ENCODE assay signal across 8 cellular contexts in genomic region chr1:115641762-115642167, GRCh38. TPM values are rescaled to one million over a fixed set of nuclear protein-coding genes. Genes with fewer than 3 reads are reported as not detected.
A peak's percentile ranks its signal among the peaks of the same experiment; 100 is the strongest.
DNase-seq lines count a peak whose midpoint lies in the region; ATAC-seq and TF ChIP-seq lines count a peak whose summit lies in the region.

Gene VANGL1, plus strand, starts transcription at chr1:115641970. Its CDS starts 9,444 bp downstream, at chr1:115651414.

- 0 out of 2 replicates have a peak, but pooled peaks cover 5% of the 10 kb centered on the region for H3K9me3 ChIP-seq in HUES48 (ENCODE audit: control insufficient read depth, insufficient read depth, low read length)
- no peaks in the 10 kb centered on the region for H3K9me3 ChIP-seq in RWPE2 (ENCODE audit: severe bottlenecking)
- H3K9me3 ChIP-seq in skeletal muscle tissue (ENCODE audit: control insufficient read depth in 3 of 3, low read length in 3 of 3) = no peaks in the 10 kb centered on the region

- peak; percentile 71 for DNase-seq in DMS53 (lab: John Stamatoyannopoulos, UW)
- no peak for DNase-seq in DMS53 treated with DMSO at 0.1 percent for 48 hours (lab: John Stamatoyannopoulos, UW; ENCODE audit: unreplicated experiment)
- no peak for DNase-seq in RWPE2 (ENCODE audit: low spot score)
- peak; percentile 63 for DNase-seq in astrocyte of the spinal cord (ENCODE audit: low read depth, low spot score)

- peak within 1 kb of the TSS; percentile 70 for H3K9ac ChIP-seq in HUES48 (ENCODE audit: low read depth, low read length)
- peak within 1 kb of the TSS; percentile 43 to 82 (median 51) for H3K9ac ChIP-seq in skeletal muscle tissue (ENCODE audit: low read depth in 1 of 3, low read length in 3 of 3)

- TF ChIP-seq CTCF in RWPE2 (IDR thresholded peaks at IDR 0.05; ENCODE audit: poor library complexity, severe bottlenecking) = no peak
- TF ChIP-seq CTCF in astrocyte of the spinal cord (IDR thresholded peaks at IDR 0.05; ENCODE audit: low read depth, low read length) = no peak

- peak within 1 kb of the TSS; percentile 86 for H3K4me3 ChIP-seq in HUES48 (ENCODE audit: low read depth, low read length)
- peak within 1 kb of the TSS; percentile 68 for H3K4me3 ChIP-seq in RWPE2 (ENCODE audit: severe bottlenecking)
- H3K4me3 ChIP-seq in astrocyte of the spinal cord (ENCODE audit: low read depth, low read length) = peak within 1 kb of the TSS; percentile 77
- peak within 1 kb of the TSS; percentile 63 for H3K4me3 ChIP-seq in iPS-11a (ENCODE audit: low read depth, low read length)
- peak within 1 kb of the TSS; percentile 76 to 80 (median 77) for H3K4me3 ChIP-seq in skeletal muscle tissue (ENCODE audit: low read length in 3 of 3)

- in situ Hi-C loops in astrocyte of the spinal cord (cut with HindIII; ENCODE audit: low sequenced_read_pairs) = no loop called here

- H3K4me1 ChIP-seq in HUES48 (ENCODE audit: control insufficient read depth, insufficient read depth, low read length) = peaks cover 15% of the 10 kb centered on the region
- H3K4me1 ChIP-seq in RWPE2 (ENCODE audit: insufficient read depth, poor library complexity, severe bottlenecking) = peaks cover 9% of the 10 kb centered on the region
- peaks cover 3 to 6% (median 6%) of the 10 kb centered on the region in 3 donors for H3K4me1 ChIP-seq in skeletal muscle tissue (ENCODE audit: control insufficient read depth in 3 of 3, insufficient read depth in 3 of 3, low read length in 3 of 3)

- H3K27me3 ChIP-seq in HUES48 (ENCODE audit: control insufficient read depth, insufficient read depth, low read length) = no peaks in the 10 kb centered on the region; the same call in 1 of the 2 replicates
- no peaks in the 10 kb centered on the region for H3K27me3 ChIP-seq in RWPE2 (ENCODE audit: insufficient read depth, poor library complexity, severe bottlenecking)
- no peaks in the 10 kb centered on the region for H3K27me3 ChIP-seq in skeletal muscle tissue (ENCODE audit: control insufficient read depth in 3 of 3, insufficient read depth in 3 of 3, low read length in 3 of 3)

- ATAC-seq in GM21619 (IDR thresholded peaks at IDR 0.05; ENCODE audit: unreplicated experiment) (peak; percentile 66), RWPE2 (ENCODE audit: low read depth) (peak; percentile 85)

- H3K27ac ChIP-seq in HUES48 (ENCODE audit: low read depth, low read length) = peak within 1 kb of the TSS; percentile 59
- peak within 1 kb of the TSS; percentile 65 for H3K27ac ChIP-seq in RWPE2 (ENCODE audit: poor library complexity, severe bottlenecking)
- no peak within 1 kb of the TSS for H3K27ac ChIP-seq in skeletal muscle tissue (ENCODE audit: low read depth, low read length)

- H3K36me3 ChIP-seq in HUES48 (ENCODE audit: control insufficient read depth, insufficient read depth, low read length) (no peaks in the 10 kb centered on the region), RWPE2 (ENCODE audit: low read depth) (0 out of 2 replicates have a peak, but pooled peaks cover 10% of the 10 kb centered on the region), skeletal muscle tissue (ENCODE audit: control insufficient read depth in 3 of 3, insufficient read depth in 3 of 3, low read length in 3 of 3) (no peaks in the 10 kb centered on the region)

RNA-seq across cellular contexts. Expression of gene VANGL1, which starts in this region (rescaled TPM):
- total RNA-seq in skeletal muscle tissue = 4.2 TPM

Comparison
In these comparisons a context has a peak if more than half of its experiments do, and no peak if none do; other contexts are left out.
1. DNase-seq: peak in DMS53 (single experiment) and astrocyte of the spinal cord (single experiment); none in DMS53 treated with DMSO at 0.1 percent for 48 hours (single experiment) and RWPE2 (single experiment).
2. Peak in every context shown above with its lines, with median percentiles within 50 percentile points of each other: H3K4me3 ChIP-seq.